In the genomic region with DNA sequence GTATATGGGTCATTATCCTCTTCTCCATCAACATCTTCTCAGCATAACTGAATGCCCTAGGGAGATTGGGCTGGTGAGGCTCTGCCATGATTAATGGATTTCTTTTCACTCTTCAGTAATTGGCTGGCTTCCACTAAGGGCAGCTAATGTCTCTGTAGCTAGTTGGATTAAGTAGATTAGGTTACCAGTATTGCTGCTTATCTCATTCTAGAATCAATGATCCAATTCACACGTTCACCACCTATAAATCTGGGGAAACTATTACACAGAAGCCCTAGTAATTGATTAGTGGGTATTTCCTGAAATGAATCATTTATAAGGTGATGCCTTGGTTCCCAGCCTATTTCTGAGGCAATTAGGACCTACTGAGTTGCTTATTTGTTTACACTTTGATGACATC, we compare ENCODE assay signal across 1 cellular context.
TF ChIP-seq lines count a peak whose summit lies in the region.

No MANE protein-coding gene starts in this region.

TF ChIP-seq in HEK293, 187 proteins besides CTCF, POLR2A, EP300 and RAD21 (continued from another document):
- TF ChIP-seq, protein P1, sequence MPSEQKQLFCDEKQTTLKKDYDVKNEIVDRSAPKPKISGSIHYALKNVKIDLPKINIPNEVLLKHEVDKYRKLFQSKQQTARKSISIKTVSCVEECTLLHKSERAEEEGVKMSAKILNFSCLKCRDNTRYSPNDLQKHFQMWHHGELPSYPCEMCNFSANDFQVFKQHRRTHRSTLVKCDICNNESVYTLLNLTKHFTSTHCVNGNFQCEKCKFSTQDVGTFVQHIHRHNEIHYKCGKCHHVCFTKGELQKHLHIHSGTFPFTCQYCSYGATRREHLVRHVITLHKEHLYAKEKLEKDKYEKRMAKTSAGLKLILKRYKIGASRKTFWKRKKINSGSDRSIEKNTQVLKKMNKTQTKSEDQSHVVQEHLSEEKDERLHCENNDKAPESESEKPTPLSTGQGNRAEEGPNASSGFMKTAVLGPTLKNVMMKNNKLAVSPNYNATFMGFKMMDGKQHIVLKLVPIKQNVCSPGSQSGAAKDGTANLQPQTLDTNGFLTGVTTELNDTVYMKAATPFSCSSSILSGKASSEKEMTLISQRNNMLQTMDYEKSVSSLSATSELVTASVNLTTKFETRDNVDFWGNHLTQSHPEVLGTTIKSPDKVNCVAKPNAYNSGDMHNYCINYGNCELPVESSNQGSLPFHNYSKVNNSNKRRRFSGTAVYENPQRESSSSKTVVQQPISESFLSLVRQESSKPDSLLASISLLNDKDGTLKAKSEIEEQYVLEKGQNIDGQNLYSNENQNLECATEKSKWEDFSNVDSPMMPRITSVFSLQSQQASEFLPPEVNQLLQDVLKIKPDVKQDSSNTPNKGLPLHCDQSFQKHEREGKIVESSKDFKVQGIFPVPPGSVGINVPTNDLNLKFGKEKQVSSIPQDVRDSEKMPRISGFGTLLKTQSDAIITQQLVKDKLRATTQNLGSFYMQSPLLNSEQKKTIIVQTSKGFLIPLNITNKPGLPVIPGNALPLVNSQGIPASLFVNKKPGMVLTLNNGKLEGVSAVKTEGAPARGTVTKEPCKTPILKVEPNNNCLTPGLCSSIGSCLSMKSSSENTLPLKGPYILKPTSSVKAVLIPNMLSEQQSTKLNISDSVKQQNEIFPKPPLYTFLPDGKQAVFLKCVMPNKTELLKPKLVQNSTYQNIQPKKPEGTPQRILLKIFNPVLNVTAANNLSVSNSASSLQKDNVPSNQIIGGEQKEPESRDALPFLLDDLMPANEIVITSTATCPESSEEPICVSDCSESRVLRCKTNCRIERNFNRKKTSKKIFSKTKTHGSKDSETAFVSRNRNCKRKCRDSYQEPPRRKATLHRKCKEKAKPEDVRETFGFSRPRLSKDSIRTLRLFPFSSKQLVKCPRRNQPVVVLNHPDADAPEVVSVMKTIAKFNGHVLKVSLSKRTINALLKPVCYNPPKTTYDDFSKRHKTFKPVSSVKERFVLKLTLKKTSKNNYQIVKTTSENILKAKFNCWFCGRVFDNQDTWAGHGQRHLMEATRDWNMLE (tag by site-specific recombination; conservative IDR thresholded peaks at IDR 0.05; ENCODE audit: low read depth): no peak
- TF ChIP-seq KLF10 (tag by site-specific recombination; IDR thresholded peaks at IDR 0.05) (no peak), ZNF248 (tag by site-specific recombination; IDR thresholded peaks at IDR 0.05) (no peak), ZNF843 (tag by site-specific recombination; IDR thresholded peaks at IDR 0.05) (peak; percentile 55; the same call in 1 of the 2 replicates), ZSCAN30 (tag by site-specific recombination; IDR thresholded peaks at IDR 0.05) (no peak), ZFP41 (tag by site-specific recombination; IDR thresholded peaks at IDR 0.05; ENCODE audit: borderline replicate concordance) (no peak), ZNF660 (tag by site-specific recombination; IDR thresholded peaks at IDR 0.05) (no peak), ZNF548 (tag by site-specific recombination; IDR thresholded peaks at IDR 0.05) (no peak), GLI2 (tag by site-specific recombination; IDR thresholded peaks at IDR 0.05; ENCODE audit: borderline replicate concordance, low read depth) (no peak), SALL2 (tag by site-specific recombination; IDR thresholded peaks at IDR 0.05; ENCODE audit: borderline replicate concordance) (no peak), ZNF544 (tag by site-specific recombination; IDR thresholded peaks at IDR 0.05) (no peak), ZNF239 (tag by site-specific recombination; IDR thresholded peaks at IDR 0.05) (no peak), ZNF302 (tag by site-specific recombination; IDR thresholded peaks at IDR 0.05; ENCODE audit: low read depth) (no peak), ZNF366 (tag by site-specific recombination; conservative IDR thresholded peaks at IDR 0.05) (peak; percentile 47; the same call in 1 of the 2 replicates), HOXC10 (CRISPR knock-in tag; IDR thresholded peaks at IDR 0.05) (no peak), ZNF394 (tag by site-specific recombination; IDR thresholded peaks at IDR 0.05; ENCODE audit: borderline replicate concordance) (0 out of 2 replicates have a peak, but pooled peaks have one; percentile 14), SETDB1 (IDR thresholded peaks at IDR 0.05; ENCODE audit: insufficient read length, low read length) (no peak), ZNF184 (tag by site-specific recombination; IDR thresholded peaks at IDR 0.05) (no peak), ZNF23 (tag by site-specific recombination; IDR thresholded peaks at IDR 0.05; ENCODE audit: borderline replicate concordance) (no peak), FEZF1 (tag by site-specific recombination; IDR thresholded peaks at IDR 0.05) (peak; percentile 46; the same call in 1 of the 2 replicates), ZNF138 (tag by site-specific recombination; IDR thresholded peaks at IDR 0.05; ENCODE audit: borderline replicate concordance) (no peak)
- TF ChIP-seq, protein P2, sequence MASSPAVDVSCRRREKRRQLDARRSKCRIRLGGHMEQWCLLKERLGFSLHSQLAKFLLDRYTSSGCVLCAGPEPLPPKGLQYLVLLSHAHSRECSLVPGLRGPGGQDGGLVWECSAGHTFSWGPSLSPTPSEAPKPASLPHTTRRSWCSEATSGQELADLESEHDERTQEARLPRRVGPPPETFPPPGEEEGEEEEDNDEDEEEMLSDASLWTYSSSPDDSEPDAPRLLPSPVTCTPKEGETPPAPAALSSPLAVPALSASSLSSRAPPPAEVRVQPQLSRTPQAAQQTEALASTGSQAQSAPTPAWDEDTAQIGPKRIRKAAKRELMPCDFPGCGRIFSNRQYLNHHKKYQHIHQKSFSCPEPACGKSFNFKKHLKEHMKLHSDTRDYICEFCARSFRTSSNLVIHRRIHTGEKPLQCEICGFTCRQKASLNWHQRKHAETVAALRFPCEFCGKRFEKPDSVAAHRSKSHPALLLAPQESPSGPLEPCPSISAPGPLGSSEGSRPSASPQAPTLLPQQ (tag by site-specific recombination; IDR thresholded peaks at IDR 0.05): no peak
- TF ChIP-seq, protein P3, sequence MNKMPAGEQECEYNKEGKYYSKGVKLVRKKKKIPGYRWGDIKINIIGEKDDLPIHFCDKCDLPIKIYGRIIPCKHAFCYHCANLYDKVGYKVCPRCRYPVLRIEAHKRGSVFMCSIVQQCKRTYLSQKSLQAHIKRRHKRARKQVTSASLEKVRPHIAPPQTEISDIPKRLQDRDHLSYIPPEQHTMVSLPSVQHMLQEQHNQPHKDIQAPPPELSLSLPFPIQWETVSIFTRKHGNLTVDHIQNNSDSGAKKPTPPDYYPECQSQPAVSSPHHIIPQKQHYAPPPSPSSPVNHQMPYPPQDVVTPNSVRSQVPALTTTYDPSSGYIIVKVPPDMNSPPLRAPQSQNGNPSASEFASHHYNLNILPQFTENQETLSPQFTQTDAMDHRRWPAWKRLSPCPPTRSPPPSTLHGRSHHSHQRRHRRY (tag by site-specific recombination; IDR thresholded peaks at IDR 0.05): no peak
- TF ChIP-seq, protein P4, sequence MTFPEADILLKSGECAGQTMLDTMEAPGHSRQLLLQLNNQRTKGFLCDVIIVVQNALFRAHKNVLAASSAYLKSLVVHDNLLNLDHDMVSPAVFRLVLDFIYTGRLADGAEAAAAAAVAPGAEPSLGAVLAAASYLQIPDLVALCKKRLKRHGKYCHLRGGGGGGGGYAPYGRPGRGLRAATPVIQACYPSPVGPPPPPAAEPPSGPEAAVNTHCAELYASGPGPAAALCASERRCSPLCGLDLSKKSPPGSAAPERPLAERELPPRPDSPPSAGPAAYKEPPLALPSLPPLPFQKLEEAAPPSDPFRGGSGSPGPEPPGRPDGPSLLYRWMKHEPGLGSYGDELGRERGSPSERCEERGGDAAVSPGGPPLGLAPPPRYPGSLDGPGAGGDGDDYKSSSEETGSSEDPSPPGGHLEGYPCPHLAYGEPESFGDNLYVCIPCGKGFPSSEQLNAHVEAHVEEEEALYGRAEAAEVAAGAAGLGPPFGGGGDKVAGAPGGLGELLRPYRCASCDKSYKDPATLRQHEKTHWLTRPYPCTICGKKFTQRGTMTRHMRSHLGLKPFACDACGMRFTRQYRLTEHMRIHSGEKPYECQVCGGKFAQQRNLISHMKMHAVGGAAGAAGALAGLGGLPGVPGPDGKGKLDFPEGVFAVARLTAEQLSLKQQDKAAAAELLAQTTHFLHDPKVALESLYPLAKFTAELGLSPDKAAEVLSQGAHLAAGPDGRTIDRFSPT (tag by site-specific recombination; IDR thresholded peaks at IDR 0.05): no peak
